Comparison of ENCODE assay signal across 12 cellular contexts in the genomic region with DNA sequence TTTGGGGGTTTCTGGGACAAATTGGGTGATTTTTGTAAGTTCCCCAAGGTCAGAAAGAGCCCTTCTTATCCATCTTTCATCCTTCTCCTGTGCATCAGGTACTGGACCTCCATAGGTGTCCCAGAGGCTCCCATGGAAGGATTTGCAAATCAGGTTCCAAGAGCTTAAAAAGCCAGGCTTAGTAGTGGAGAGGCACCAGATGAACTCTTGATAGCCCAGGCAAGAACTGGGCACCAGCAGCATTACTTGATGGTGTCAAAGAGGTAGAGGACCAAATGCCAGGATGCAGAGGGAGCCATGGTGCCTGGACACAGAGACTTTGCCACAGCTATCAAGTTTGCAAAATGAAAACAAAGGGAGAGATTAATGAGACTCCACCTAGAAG. TPM values are rescaled to one million over a fixed set of nuclear protein-coding genes. Genes with fewer than 3 reads are reported as not detected.
DNase-seq lines count a peak whose midpoint lies in the region; ATAC-seq, FAIRE-seq and TF ChIP-seq lines count a peak whose summit lies in the region.
"Had no signal": no experiment of that assay in that cellular context is flagged by ENCODE, and none has a peak within 500 bp of the region (broad histone marks: within the 10 kb centered on the region; RNA-seq: fewer than 3 reads in every experiment).

No MANE protein-coding gene starts in this region.

- H2AFZ ChIP-seq in H1 (ENCODE audit: low read length) (peak overlapping the region; percentile 97), neuron (ENCODE audit: low read depth, low read length) (peak overlapping the region; percentile 53)

- no peak overlapping the region for H4K91ac ChIP-seq in H1 (replicated peaks; ENCODE audit: insufficient read length, low read length)

- POLR2A ChIA-PET in H1 (lab: Charles Lee; ENCODE audit: partially characterized antibody), result interaction anchor here (2.0 to 2.4 kb wide), 2 partner anchors 21 to 313 kb away, joined by 4 to 17 read pairs; partner anchors contain the start of gene TRAM2

- H3K4ac ChIP-seq in H1 (replicated peaks; ENCODE audit: insufficient read length, low read depth, low read length), result no peak overlapping the region

- no peak for DNase-seq in right atrium auricular region (ENCODE audit: low spot score)
- DNase-seq in left ventricle myocardium superior, result no peak
- DNase-seq in H1 (ENCODE audit: low read depth in 1 of 2, low spot score in 2 of 2), result no peak
- DNase-seq in H7, result no peak
- no peak for DNase-seq in activated T-cell treated with anti-CD3 and anti-CD28 coated beads, Interleukin-2, amount 50 U/mL, for 72 hours
- no peak for DNase-seq in RKO (ENCODE audit: low spot score)
- DNase-seq: naive B cell had no signal

- no peak overlapping the region for H2AK5ac ChIP-seq in H1 (ENCODE audit: low read depth, low read length)

- H3K27ac ChIP-seq in right atrium auricular region (peak overlapping the region; percentile 38 to 58), H1 (ENCODE audit: low read depth, low read length) (no peak overlapping the region)
- H3K27ac ChIP-seq: colonic mucosa had no signal

- TF ChIP-seq POLR2A in H1 (IDR thresholded peaks at IDR 0.05; ENCODE audit: control extremely low read depth in 1 of 2, low read depth in 2 of 2, low read length in 2 of 2), result no peak

- TF ChIP-seq RAD21 in H1 (IDR thresholded peaks at IDR 0.05 in 1 of 2, conservative IDR thresholded peaks at IDR 0.05 in 1 of 2; ENCODE audit: low read depth in 2 of 2, low read length in 2 of 2), result no peak

- H3K18ac ChIP-seq in H1 (ENCODE audit: extremely low read depth, low read length), result no peak overlapping the region

- H3K4me3 ChIP-seq in right atrium auricular region, result peak overlapping the region in 1 of 2 donors; percentile 24
- peak overlapping the region in 1 of 4 experiments; percentile 13; a peak in 1 of 8 replicates for H3K4me3 ChIP-seq in H1 (ENCODE audit: extremely low read depth in 1 of 4, insufficient read depth in 2 of 4, low read depth in 3 of 4, low read length in 4 of 4)
- H3K4me3 ChIP-seq in neuron (ENCODE audit: low read length), result no peak overlapping the region
- no peak overlapping the region for H3K4me3 ChIP-seq in H7 (ENCODE audit: insufficient read depth, low read depth, low read length)
- H3K4me3 ChIP-seq: colonic mucosa had no signal

- peak overlapping the region; percentile 16 to 54; a peak in 2 of 4 replicates for H3K4me2 ChIP-seq in H1 (ENCODE audit: insufficient read depth in 1 of 2, low read depth in 2 of 2, low read length in 2 of 2)

- no peak overlapping the region for H2BK5ac ChIP-seq in H1 (ENCODE audit: low read depth, low read length)

- 0 out of 2 replicates have a peak overlapping the region, but pooled peaks have one; percentile 77 for H2BK15ac ChIP-seq in H1 (ENCODE audit: low read length)

- no peaks in the 10 kb centered on the region for H3K9me3 Mint-ChIP-seq in activated T-cell treated with anti-CD3 and anti-CD28 coated beads, Interleukin-2, amount 50 U/mL, for 72 hours
- H3K9me3 Mint-ChIP-seq: naive B cell, WTC11 had no signal

- H2BK20ac ChIP-seq in H1 (ENCODE audit: low read length), result no peak overlapping the region

- H3K79me1 ChIP-seq in H1 (ENCODE audit: low read depth, low read length), result no peaks in the 10 kb centered on the region

- peak overlapping the region; percentile 86; the same call in 1 of the 2 replicates for H4K8ac ChIP-seq in H1 (ENCODE audit: extremely low read depth, insufficient read depth, low read length)

- TF ChIP-seq CTCF in right atrium auricular region (IDR thresholded peaks at IDR 0.05) (no peak), H1 (IDR thresholded peaks at IDR 0.05; ENCODE audit: control extremely low read depth in 1 of 3, insufficient read depth in 1 of 3, low read depth in 1 of 3, low read length in 3 of 3) (no peak)

- H3K23ac ChIP-seq in H1 (ENCODE audit: insufficient read length), result no peak overlapping the region

- no peaks in the 10 kb centered on the region for H3K27me3 ChIP-seq in right atrium auricular region
- H3K27me3 ChIP-seq in H1 (replicated peaks in 1 of 4; ENCODE audit: control insufficient read depth in 3 of 4, extremely low read depth in 1 of 4, insufficient read depth in 3 of 4, low read length in 3 of 4), result no peaks in the 10 kb centered on the region; a peak in 1 of 7 replicates
- H3K27me3 ChIP-seq in neuron (ENCODE audit: insufficient read depth, low read length), result no peaks in the 10 kb centered on the region
- no peaks in the 10 kb centered on the region for H3K27me3 ChIP-seq in H7 (ENCODE audit: control insufficient read depth, insufficient read depth, low read length)
- H3K27me3 ChIP-seq: colonic mucosa, tibial nerve had no signal

- no peak overlapping the region for H3K27ac Mint-ChIP-seq in activated T-cell treated with anti-CD3 and anti-CD28 coated beads, Interleukin-2, amount 50 U/mL, for 72 hours

- peaks cover 15% of the 10 kb centered on the region for H3K4me1 Mint-ChIP-seq in activated T-cell treated with anti-CD3 and anti-CD28 coated beads, Interleukin-2, amount 50 U/mL, for 72 hours (ENCODE audit: low read depth)

- H3K36me3 Mint-ChIP-seq in activated T-cell treated with anti-CD3 and anti-CD28 coated beads, Interleukin-2, amount 50 U/mL, for 72 hours (ENCODE audit: insufficient read depth in 2 of 2), result no peaks in the 10 kb centered on the region
- H3K36me3 Mint-ChIP-seq: naive B cell, WTC11 had no signal

- H4K20me1 ChIP-seq in H1 (replicated peaks in 1 of 2; ENCODE audit: control insufficient read depth in 1 of 2, insufficient read depth in 2 of 2, low read length in 2 of 2), result no peaks in the 10 kb centered on the region

- intact Hi-C loops in left ventricle myocardium superior (cut with micrococcal nuclease), result loop anchor here (5.0 kb wide), 1 partner anchor 180 kb away; no protein-coding TSS in a partner anchor

- FAIRE-seq in H1 (lab: Jason Lieb, UNC), result no peak

- 0 out of 2 replicates have a peak overlapping the region, but pooled peaks have one; percentile 11 for H2BK12ac ChIP-seq in H1 (ENCODE audit: low read depth, low read length)

- no peak overlapping the region for H3K14ac ChIP-seq in H1 (ENCODE audit: insufficient read length)

- TF ChIP-seq EP300 in H1 (IDR thresholded peaks at IDR 0.05; ENCODE audit: borderline replicate concordance in 1 of 2, low read depth in 2 of 2, low read length in 2 of 2), result no peak

- no peak overlapping the region for H4K5ac ChIP-seq in H1 (ENCODE audit: insufficient read length, low read depth, low read length)

- H3K9ac ChIP-seq in H1 (replicated peaks in 1 of 4; ENCODE audit: extremely low read depth in 1 of 4, low read depth in 3 of 4, low read length in 3 of 4), result no peak overlapping the region; a peak in 2 of 7 replicates

- ATAC-seq in left ventricle myocardium superior, result no peak
- ATAC-seq in GM21528 (IDR thresholded peaks at IDR 0.05; ENCODE audit: low FRiP score, unreplicated experiment), result no peak
- ATAC-seq in activated T-cell treated with anti-CD3 and anti-CD28 coated beads, Interleukin-2, amount 50 U/mL, for 72 hours (replicated peaks in 1 of 2), result no peak

- no peak overlapping the region for H2BK120ac ChIP-seq in H1 (replicated peaks; ENCODE audit: low read depth, low read length)

- H3K4me1 ChIP-seq in right atrium auricular region (peaks cover 0 to 24% of the 10 kb centered on the region in 2 donors), H1 (replicated peaks in 1 of 4; ENCODE audit: control insufficient read depth in 3 of 4, insufficient read depth in 4 of 4, low read length in 3 of 4) (peaks cover 0 to 4% (median 2%) of the 10 kb centered on the region in 4 experiments; a peak in 5 of 7 replicates), neuron (ENCODE audit: insufficient read depth, low read length) (peaks cover 12% of the 10 kb centered on the region)

- no peaks in the 10 kb centered on the region for H3K79me2 ChIP-seq in H1 (ENCODE audit: control insufficient read depth in 1 of 2, insufficient read depth in 2 of 2, low read length in 2 of 2)

- no peak overlapping the region for H3K56ac ChIP-seq in H1 (replicated peaks; ENCODE audit: insufficient read length, low read depth, low read length)

- H3K27me3 Mint-ChIP-seq in activated T-cell treated with anti-CD3 and anti-CD28 coated beads, Interleukin-2, amount 50 U/mL, for 72 hours (ENCODE audit: low read depth), result no peaks in the 10 kb centered on the region
- H3K27me3 Mint-ChIP-seq: naive B cell had no signal

- H3K36me3 ChIP-seq in right atrium auricular region (no peaks in the 10 kb centered on the region), H1 (ENCODE audit: control insufficient read depth in 2 of 4, insufficient read depth in 4 of 4, low read length in 3 of 4) (no peaks in the 10 kb centered on the region), neuron (ENCODE audit: insufficient read depth, low read length) (no peaks in the 10 kb centered on the region), H7 (replicated peaks; ENCODE audit: control insufficient read depth, insufficient read depth, low read length) (no peaks in the 10 kb centered on the region)
- H3K36me3 ChIP-seq: colonic mucosa, tibial nerve had no signal

- no peaks in the 10 kb centered on the region for H3K23me2 ChIP-seq in H1 (ENCODE audit: low read depth, low read length)

- no peak overlapping the region for H3K4me3 Mint-ChIP-seq in activated T-cell treated with anti-CD3 and anti-CD28 coated beads, Interleukin-2, amount 50 U/mL, for 72 hours
- H3K4me3 Mint-ChIP-seq: naive B cell had no signal

- CTCF ChIA-PET in H1 (lab: Charles Lee; ENCODE audit: partially characterized antibody), result interaction anchor here (0.8 to 6.8 kb wide), 39 partner anchors 8 to 398 kb away, joined by 3 to 85 read pairs (median 6); partner anchors contain the start of genes EFHC1, GSTA4 and TRAM2

- no peaks in the 10 kb centered on the region for H3K9me3 ChIP-seq in right atrium auricular region
- H3K9me3 ChIP-seq in H1 (ENCODE audit: insufficient read depth in 2 of 2, low read depth in 1 of 2, low read length in 1 of 2), result no peaks in the 10 kb centered on the region
- H3K9me3 ChIP-seq in neuron (ENCODE audit: low read length), result no peaks in the 10 kb centered on the region
- H3K9me3 ChIP-seq: colonic mucosa, tibial nerve had no signal

RNA-seq across cellular contexts. Expression of gene TRAM2, which starts 20.9 kb away (rescaled TPM):
- 10 to 100 TPM; 10.3 to 15.9 TPM for total RNA-seq in right atrium auricular region
- total RNA-seq in left ventricle myocardium superior, result 10.4 TPM
- total RNA-seq in H1 (2021; fragmentation: NEBNext Ultra II Directional; extraction: Animal tissue kit (Norgen Biotek cat#: 25700)), result 21.4 and 21.6 TPM in 2 replicates
- 8.5 and 9.0 TPM in 2 replicates for polyA plus RNA-seq in H1 (2011; rRNA removed)
- 8.6 TPM for polyA plus RNA-seq in H1 (2011; cell fraction: cytosol; rRNA removed)
- polyA plus RNA-seq in H1 (2011; cell fraction: nucleus; rRNA removed), result 10.0 TPM
- 8.3 to 11.6 TPM (median 10.6 TPM) in 4 replicates for polyA plus RNA-seq in H1 (2012, experiment 1 of 2)
- 4.8 TPM for polyA plus RNA-seq in H1 (2012, experiment 2 of 2)
- 18.2 TPM for polyA plus RNA-seq in H1 (2013, experiment 1 of 2)
- 21.0 TPM for polyA plus RNA-seq in H1 (2013, experiment 2 of 2)
- polyA minus RNA-seq in H1 (2011; rRNA and poly(A)+ RNA removed), result 15.8 and 16.0 TPM in 2 replicates
- 10.1 TPM for polyA minus RNA-seq in H1 (2011; cell fraction: cytosol; rRNA and poly(A)+ RNA removed)
- 12.7 TPM for polyA minus RNA-seq in H1 (2011; cell fraction: nucleus; rRNA and poly(A)+ RNA removed)
- 8.7 and 9.2 TPM in 2 replicates for total RNA-seq in H7 (2014; rRNA removed; shearing (Covaris generic))
- 1 to 10 TPM; 4.9 to 5.2 TPM for total RNA-seq in activated T-cell treated with anti-CD3 and anti-CD28 coated beads, Interleukin-2, amount 50 U/mL, for 72 hours
